Comparison of ENCODE assay signal across 27 cellular contexts in the genomic region with DNA sequence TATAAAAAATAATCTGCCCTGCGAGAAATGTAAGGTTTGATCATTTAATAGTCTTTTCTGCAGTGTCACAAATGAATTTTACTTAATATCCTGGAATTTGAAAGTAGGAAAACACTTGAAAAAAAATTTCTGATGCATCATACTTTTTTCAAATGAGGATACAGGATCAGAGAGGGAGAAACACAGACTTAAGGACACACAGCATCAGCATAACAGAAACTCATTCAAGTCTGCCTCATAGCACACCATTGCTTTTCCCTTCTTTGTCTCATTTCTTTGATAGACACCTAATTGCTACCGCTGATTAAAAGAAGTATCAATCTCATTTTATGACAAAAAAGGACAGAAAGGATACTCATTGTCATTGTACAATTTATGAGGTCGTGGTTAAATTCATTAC.
"Had no signal": no experiment of that assay in that cellular context is flagged by ENCODE, and none has a peak within 500 bp of the region (broad histone marks: within the 10 kb centered on the region; RNA-seq: fewer than 3 reads in every experiment).

No MANE protein-coding gene starts in this region.

- H3K27me3 ChIP-seq: stomach, suprapubic skin, testis, thyroid gland, tibial artery, tibial nerve, transverse colon, upper lobe of left lung, upper lobe of right lung, uterus, vagina had no signal

- H3K27ac Mint-ChIP-seq: stimulated activated effector memory CD8-positive, alpha-beta T cell treated with anti-CD3 and anti-CD28 coated beads, Interleukin-12 subunit alpha, Interleukin-12 subunit beta, amount 100 ng/mL, for 72 hours; stimulated activated memory B cell treated with anti-CD40 and anti-IgM and Interleukin-4, amounts not matched to agents 10 μg/mL and 1 μg/mL and 100 μg/mL, for 72 hours; stimulated activated naive CD8-positive, alpha-beta T cell treated with anti-CD3 and anti-CD28 coated beads, Interleukin-15, amount 100 ng/mL, for 72 hours; stimulated activated naive CD8-positive, alpha-beta T cell treated with anti-CD3 and anti-CD28 coated beads, Interleukin-15, Interleukin-2, amounts not matched to agents 100 ng/mL and 50 ng/mL, for 24 hours; type B pancreatic cell had no signal

- H3K4me1 Mint-ChIP-seq: stimulated activated effector memory CD8-positive, alpha-beta T cell treated with anti-CD3 and anti-CD28 coated beads, Interleukin-12 subunit alpha, Interleukin-12 subunit beta, amount 100 ng/mL, for 72 hours; stimulated activated memory B cell treated with anti-CD40 and anti-IgM and Interleukin-4, amounts not matched to agents 10 μg/mL and 1 μg/mL and 100 μg/mL, for 72 hours; stimulated activated naive CD8-positive, alpha-beta T cell treated with anti-CD3 and anti-CD28 coated beads, Interleukin-15, amount 100 ng/mL, for 72 hours had no signal

- H3K4me3 Mint-ChIP-seq: stimulated activated effector memory CD8-positive, alpha-beta T cell treated with anti-CD3 and anti-CD28 coated beads, Interleukin-12 subunit alpha, Interleukin-12 subunit beta, amount 100 ng/mL, for 72 hours; stimulated activated memory B cell treated with anti-CD40 and anti-IgM and Interleukin-4, amounts not matched to agents 10 μg/mL and 1 μg/mL and 100 μg/mL, for 72 hours; stimulated activated naive CD8-positive, alpha-beta T cell treated with anti-CD3 and anti-CD28 coated beads, Interleukin-15, amount 100 ng/mL, for 72 hours; stimulated activated naive CD8-positive, alpha-beta T cell treated with anti-CD3 and anti-CD28 coated beads, Interleukin-15, Interleukin-2, amounts not matched to agents 100 ng/mL and 50 ng/mL, for 24 hours; type B pancreatic cell had no signal

- H3K4me3 ChIP-seq: stomach, suprapubic skin, testis, thoracic aorta, thyroid gland, tibial artery, tibial nerve, transverse colon, upper lobe of left lung, upper lobe of right lung, uterus, vagina had no signal

- H3K4me1 ChIP-seq: stomach, suprapubic skin, testis, thyroid gland, tibial artery, tibial nerve, transverse colon, upper lobe of left lung, upper lobe of right lung, uterus, vagina had no signal

- H3K36me3 ChIP-seq: stomach, suprapubic skin, thoracic aorta, thyroid gland, tibial artery, tibial nerve, transverse colon, upper lobe of left lung, upper lobe of right lung, uterus, vagina had no signal

- H3K27me3 Mint-ChIP-seq: stimulated activated naive CD8-positive, alpha-beta T cell treated with anti-CD3 and anti-CD28 coated beads, Interleukin-15, amount 100 ng/mL, for 72 hours; stimulated activated naive CD8-positive, alpha-beta T cell treated with anti-CD3 and anti-CD28 coated beads, Interleukin-15, Interleukin-2, amounts not matched to agents 100 ng/mL and 50 ng/mL, for 24 hours had no signal

- H3K9me3 Mint-ChIP-seq: type B pancreatic cell had no signal

- H3K36me3 Mint-ChIP-seq: stimulated activated effector memory CD8-positive, alpha-beta T cell treated with anti-CD3 and anti-CD28 coated beads, Interleukin-12 subunit alpha, Interleukin-12 subunit beta, amount 100 ng/mL, for 72 hours; stimulated activated memory B cell treated with anti-CD40 and anti-IgM and Interleukin-4, amounts not matched to agents 10 μg/mL and 1 μg/mL and 100 μg/mL, for 72 hours; type B pancreatic cell had no signal

- H3K27ac ChIP-seq: stomach, suprapubic skin, testis, thoracic aorta, thyroid gland, tibial artery, tibial nerve, transverse colon, upper lobe of left lung, upper lobe of right lung, uterus, vagina had no signal

- DNase-seq: stimulated activated CD4-positive, alpha-beta T cell treated with anti-CD3 and anti-CD28 coated beads, Interleukin-2, amount 100 ng/mL, for 48 hours; stimulated activated CD4-positive, alpha-beta T cell treated with anti-CD3 and anti-CD28 coated beads, Interleukin-4, amount 100 ng/mL, for 1 hour; stimulated activated CD4-positive, alpha-beta T cell treated with anti-CD3 and anti-CD28 coated beads, Interleukin-4, amount 100 ng/mL, for 24 hours; stimulated activated CD4-positive, alpha-beta T cell treated with anti-CD3 and anti-CD28 coated beads, Interleukin-4, amount 100 ng/mL, for 4 hours; stimulated activated CD8-positive, alpha-beta memory T cell treated with anti-CD3 and anti-CD28 coated beads, Interleukin-4, amount 100 ng/mL, for 48 hours; stimulated activated naive CD4-positive, alpha-beta T cell; stimulated activated naive CD4-positive, alpha-beta T cell treated with Interleukin-2 at 50 U/mL for 16 hours; stimulated activated naive CD8-positive, alpha-beta T cell treated with anti-CD3 and anti-CD28 coated beads, Interleukin-15, amount 100 ng/mL, for 72 hours; stimulated activated naive CD8-positive, alpha-beta T cell treated with anti-CD3 and anti-CD28 coated beads, Interleukin-15, Interleukin-2, amounts not matched to agents 100 U/mL and 50 U/mL, for 24 hours; stomach; substantia nigra; testis; thyroid gland; tibial artery; transverse colon; trophoblast cell; upper lobe of left lung; upper lobe of right lung; uterus had no signal

- H3K9me3 ChIP-seq: suprapubic skin, testis, thoracic aorta, thyroid gland, tibial artery, upper lobe of right lung, uterus, vagina had no signal

- ATAC-seq: stimulated activated effector memory CD8-positive, alpha-beta T cell treated with anti-CD3 and anti-CD28 coated beads, Interleukin-12 subunit alpha, Interleukin-12 subunit beta, amount 100 ng/mL, for 72 hours; stimulated activated memory B cell treated with anti-CD40 and anti-IgM and Interleukin-4, amounts not matched to agents 10 μg/mL and 1 μg/mL and 100 μg/mL, for 72 hours; stimulated activated naive CD8-positive, alpha-beta T cell treated with anti-CD3 and anti-CD28 coated beads, Interleukin-15, amount 100 ng/mL, for 72 hours; stimulated activated naive CD8-positive, alpha-beta T cell treated with anti-CD3 and anti-CD28 coated beads, Interleukin-15, Interleukin-2, amounts not matched to agents 100 U/mL and 50 U/mL, for 24 hours; upper lobe of right lung had no signal
